In genomic region chr4:169275180-169275579, GRCh38 we compare ENCODE assay signal across 21 cellular contexts. TPM values are rescaled to one million over a fixed set of nuclear protein-coding genes. Genes with fewer than 3 reads are reported as not detected.
DNase-seq lines count a peak whose midpoint lies in the region; ATAC-seq and TF ChIP-seq lines count a peak whose summit lies in the region.
"Had no signal": no experiment of that assay in that cellular context is flagged by ENCODE, and none has a peak within 500 bp of the region (broad histone marks: within the 10 kb centered on the region; RNA-seq: fewer than 3 reads in every experiment).

No MANE protein-coding gene starts in this region.

- no peak for ATAC-seq in HG02870 (IDR thresholded peaks at IDR 0.05; ENCODE audit: unreplicated experiment)
- ATAC-seq: GM12878 had no signal

- peaks cover 1% of the 10 kb centered on the region for H3K79me2 ChIP-seq in mesendoderm (ENCODE audit: control insufficient read depth, insufficient read depth, low read length)

- no CpG with 5 or more reads among the region's 2 CpGs for WGBS in mesendoderm (ENCODE audit: extremely low coverage, insufficient coverage, low lambda C conversion rate)

- H3K4me3 Mint-ChIP-seq in activated CD4-positive, alpha-beta T cell treated with anti-CD3 and anti-CD28 coated beads, Interleukin-2, amount 10 ng/mL, durations not matched to agents 24 days and 14 days, result no peak overlapping the region
- no peak overlapping the region for H3K4me3 Mint-ChIP-seq in chondrocyte (ENCODE audit: unreplicated experiment)
- H3K4me3 Mint-ChIP-seq: CD14-positive monocyte; CD4-positive, alpha-beta memory T cell had no signal

- H3K36me3 ChIP-seq in mesendoderm (ENCODE audit: control insufficient read depth, insufficient read depth, low read length), result no peaks in the 10 kb centered on the region
- H3K36me3 ChIP-seq: BLaER1 had no signal

- H3K56ac ChIP-seq in mesendoderm (ENCODE audit: low read length), result no peak overlapping the region

- H3K4me1 Mint-ChIP-seq in activated CD4-positive, alpha-beta T cell treated with anti-CD3 and anti-CD28 coated beads, Interleukin-2, amount 10 ng/mL, durations not matched to agents 24 days and 14 days, result peaks cover 8% of the 10 kb centered on the region
- H3K4me1 Mint-ChIP-seq in chondrocyte (ENCODE audit: low read depth), result peaks cover 22% of the 10 kb centered on the region

- peaks cover 55% of the 10 kb centered on the region for H3K27me3 Mint-ChIP-seq in activated CD4-positive, alpha-beta T cell treated with anti-CD3 and anti-CD28 coated beads, Interleukin-2, amount 10 ng/mL, durations not matched to agents 24 days and 14 days
- no peaks in the 10 kb centered on the region for H3K27me3 Mint-ChIP-seq in chondrocyte (ENCODE audit: low read depth)

- H2BK15ac ChIP-seq in mesendoderm (replicated peaks; ENCODE audit: low read depth), result no peak overlapping the region

- H3K23ac ChIP-seq in mesendoderm (ENCODE audit: low read length), result no peak overlapping the region

- H3K27ac Mint-ChIP-seq in activated CD4-positive, alpha-beta T cell treated with anti-CD3 and anti-CD28 coated beads, Interleukin-2, amount 10 ng/mL, durations not matched to agents 24 days and 14 days, result no peak overlapping the region
- no peak overlapping the region for H3K27ac Mint-ChIP-seq in chondrocyte (ENCODE audit: unreplicated experiment)
- H3K27ac Mint-ChIP-seq: CD4-positive, alpha-beta memory T cell had no signal

- intact Hi-C loops in activated CD4-positive, alpha-beta T cell treated with anti-CD3 and anti-CD28 coated beads, Interleukin-2, amount 10 ng/mL, durations not matched to agents 24 days and 14 days (cut with micrococcal nuclease), result no loop called here

- TF ChIP-seq CTCF in chondrocyte (IDR thresholded peaks at IDR 0.05), result no peak

- H3K27me3 ChIP-seq in mesendoderm (ENCODE audit: insufficient read depth, low read length, poor library complexity), result no peaks in the 10 kb centered on the region
- H3K27me3 ChIP-seq: BLaER1 had no signal

- H3K4me1 ChIP-seq in mesendoderm (ENCODE audit: control insufficient read depth, low read depth, low read length), result peaks cover 3% of the 10 kb centered on the region

- H2BK5ac ChIP-seq in mesendoderm (ENCODE audit: low read length), result no peak overlapping the region

- no peak overlapping the region for H2AK5ac ChIP-seq in mesendoderm (ENCODE audit: low read length)

- H3K4ac ChIP-seq in mesendoderm (ENCODE audit: low read depth, low read length), result no peak overlapping the region

- no peak overlapping the region for H3K4me2 ChIP-seq in mesendoderm (ENCODE audit: low read length)

- no peaks in the 10 kb centered on the region for H3K9me3 Mint-ChIP-seq in activated CD4-positive, alpha-beta T cell treated with anti-CD3 and anti-CD28 coated beads, Interleukin-2, amount 10 ng/mL, durations not matched to agents 24 days and 14 days
- H3K9me3 Mint-ChIP-seq in chondrocyte (ENCODE audit: low read depth), result no peaks in the 10 kb centered on the region
- H3K9me3 Mint-ChIP-seq: CD14-positive monocyte, IgD-negative memory B cell had no signal

- no peak overlapping the region for H4K5ac ChIP-seq in mesendoderm (ENCODE audit: low read length)

- no peak overlapping the region for H3K18ac ChIP-seq in mesendoderm (ENCODE audit: low read length)

- H3K4me3 ChIP-seq in mesendoderm (ENCODE audit: low read length), result no peak overlapping the region
- H3K4me3 ChIP-seq: BLaER1, GM12878, GM23248 had no signal

- H2BK120ac ChIP-seq in mesendoderm (ENCODE audit: low read depth, low read length), result no peak overlapping the region

- H3K9ac ChIP-seq in mesendoderm (ENCODE audit: low read length), result no peak overlapping the region
- H3K9ac ChIP-seq: BLaER1, GM23248 had no signal

- DNase-seq in activated CD4-positive, alpha-beta T cell treated with anti-CD3 and anti-CD28 coated beads, Interleukin-2, amount 10 ng/mL, durations not matched to agents 24 days and 14 days, result peak; percentile 12
- no peak for DNase-seq in activated CD4-positive, alpha-beta T cell treated with anti-CD3 and anti-CD28 coated beads, Interleukin-2, amount 50 U/mL, for 4 hours
- DNase-seq in NCI-H524 (lab: John Stamatoyannopoulos, UW) (peak; percentile 10 to 39), amniotic epithelial cell (ENCODE audit: low read depth) (peak; percentile 82), mesendoderm (peak; percentile 67), chondrocyte (ENCODE audit: low spot score) (no peak), HUDEP-2 (lab: John Stamatoyannopoulos, UW; ENCODE audit: unreplicated experiment in 76 of 76) (no peak)
- DNase-seq: 8988T; CD4-positive, alpha-beta memory T cell; DMS53; DND-41; EL; GM23248; KG1 had no signal

- no peak overlapping the region for H4K8ac ChIP-seq in mesendoderm (ENCODE audit: low read depth, low read length)

- no peak overlapping the region for H3K27ac ChIP-seq in mesendoderm (ENCODE audit: low read depth, low read length)
- H3K27ac ChIP-seq: BLaER1, GM23248, HL-60 had no signal

- H3K79me1 ChIP-seq in mesendoderm (ENCODE audit: low read length), result no peaks in the 10 kb centered on the region

- H3K36me3 Mint-ChIP-seq in activated CD4-positive, alpha-beta T cell treated with anti-CD3 and anti-CD28 coated beads, Interleukin-2, amount 10 ng/mL, durations not matched to agents 24 days and 14 days (ENCODE audit: low read depth), result no peaks in the 10 kb centered on the region
- H3K36me3 Mint-ChIP-seq in chondrocyte (ENCODE audit: low read depth), result no peaks in the 10 kb centered on the region
- H3K36me3 Mint-ChIP-seq: CD14-positive monocyte; CD4-positive, alpha-beta memory T cell; IgD-negative memory B cell had no signal

RNA-seq across cellular contexts. Expression of gene SH3RF1, which starts 4.4 kb away (rescaled TPM):
- 0.66 and 0.68 TPM in 2 replicates for total RNA-seq in activated CD4-positive, alpha-beta T cell treated with anti-CD3 and anti-CD28 coated beads, Interleukin-2, amount 10 ng/mL, durations not matched to agents 24 days and 14 days
- 10.7 TPM for polyA plus RNA-seq in mesendoderm (2013, experiment 1 of 2)
- polyA plus RNA-seq in mesendoderm (2013, experiment 2 of 2), result 10.5 TPM
- 21.8 to 28.1 TPM (median 25.2 TPM) in 3 replicates for total RNA-seq in chondrocyte
- total RNA-seq: G401 had no signal

Comparison
In these comparisons a context has a peak if more than half of its experiments do, and no peak if none do; other contexts are left out.
1. DNase-seq: peak in activated CD4-positive, alpha-beta T cell treated with anti-CD3 and anti-CD28 coated beads, Interleukin-2, amount 10 ng/mL, durations not matched to agents 24 days and 14 days (single experiment), NCI-H524 (2 of 2), amniotic epithelial cell (single experiment) and mesendoderm (single experiment); none in activated CD4-positive, alpha-beta T cell treated with anti-CD3 and anti-CD28 coated beads, Interleukin-2, amount 50 U/mL, for 4 hours (0 of 2), chondrocyte (single experiment) and HUDEP-2 (0 of 76).
2. RNA of gene SH3RF1, which starts 4.4 kb away (total RNA-seq): 21.8 to 28.1 TPM in chondrocyte; 0.66 to 0.68 TPM in activated CD4-positive, alpha-beta T cell treated with anti-CD3 and anti-CD28 coated beads, Interleukin-2, amount 10 ng/mL, durations not matched to agents 24 days and 14 days; every median in the first group is over 10 times any median in the second.